23 cellular contexts compared by ENCODE assay signal in the genomic region with DNA sequence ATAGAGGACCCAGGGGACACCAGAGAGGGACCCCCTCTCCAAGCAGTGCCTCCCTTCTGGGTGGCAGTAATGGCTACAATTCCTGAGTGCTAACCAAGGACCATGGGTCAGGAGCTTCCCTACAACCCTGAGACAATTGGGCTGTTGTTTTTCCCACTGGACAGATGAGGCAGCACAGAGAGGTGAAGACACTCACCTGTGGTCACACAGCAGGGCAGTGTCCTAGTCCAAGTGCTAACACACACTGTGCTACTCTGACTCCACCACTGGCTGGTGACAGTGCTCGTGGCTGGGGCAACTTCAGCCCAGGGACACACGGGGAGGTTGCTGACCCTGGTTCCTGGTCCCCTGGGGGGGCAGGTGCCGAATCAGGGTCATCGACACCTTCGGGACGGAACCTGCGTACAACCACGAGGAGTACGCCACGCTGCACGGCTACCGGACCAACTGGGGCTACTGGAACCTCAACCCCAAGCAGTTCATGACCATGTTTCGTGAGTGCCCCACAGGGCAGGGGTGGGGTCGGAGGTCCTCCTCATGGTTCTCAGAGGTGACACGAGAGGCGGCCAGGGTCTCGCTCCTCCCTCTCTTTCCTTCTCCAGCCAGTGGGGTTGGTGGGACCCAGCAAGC. TPM values are rescaled to one million over a fixed set of nuclear protein-coding genes. Genes with fewer than 3 reads are reported as not detected.
DNase-seq lines count a peak whose midpoint lies in the region; ATAC-seq, FAIRE-seq and TF ChIP-seq lines count a peak whose summit lies in the region.
"Had no signal": no experiment of that assay in that cellular context is flagged by ENCODE, and none has a peak within 500 bp of the region (broad histone marks: within the 10 kb centered on the region; RNA-seq: fewer than 3 reads in every experiment).

No MANE protein-coding gene starts in this region.

- TF ChIP-seq CTCF in K562 (IDR thresholded peaks at IDR 0.05 in 2 of 3, conservative IDR thresholded peaks at IDR 0.05 in 1 of 3; ENCODE audit: insufficient read depth in 2 of 3, low read depth in 1 of 3, low read length in 3 of 3) (no peak), neural progenitor cell (IDR thresholded peaks at IDR 0.05) (no peak), endodermal cell (conservative IDR thresholded peaks at IDR 0.05) (no peak)

- ATAC-seq in Right ventricle myocardium inferior: no peak
- ATAC-seq in Right ventricle myocardium superior (ENCODE audit: poor library complexity): no peak
- no peak for ATAC-seq in K562
- ATAC-seq in stimulated activated memory B cell treated with anti-CD40 and anti-IgM and Interleukin-4, amounts not matched to agents 10 μg/mL and 1 μg/mL and 100 μg/mL, for 72 hours: no peak

- no peak for TF ChIP-seq POLR2A in K562 (conservative IDR thresholded peaks at IDR 0.05)

- H3K36me3 Mint-ChIP-seq in neural progenitor cell (no peaks in the 10 kb centered on the region), endodermal cell (ENCODE audit: low read depth) (no peaks in the 10 kb centered on the region)
- no peaks in the 10 kb centered on the region for H3K36me3 Mint-ChIP-seq in stimulated activated memory B cell treated with anti-CD40 and anti-IgM and Interleukin-4, amounts not matched to agents 10 μg/mL and 1 μg/mL and 100 μg/mL, for 72 hours
- H3K36me3 Mint-ChIP-seq: CD4-positive, CD25-positive, alpha-beta regulatory T cell had no signal

- H2AFZ ChIP-seq in K562 (ENCODE audit: low read depth, low read length): no peak overlapping the region
- no peak overlapping the region for H2AFZ ChIP-seq in neural progenitor cell (replicated peaks)
- H2AFZ ChIP-seq: GM23248 had no signal

- H3K4me1 ChIP-seq in K562 (replicated peaks in 1 of 2; ENCODE audit: control insufficient read depth in 2 of 2, insufficient read depth in 2 of 2, low read length in 2 of 2) (no peaks in the 10 kb centered on the region), neural progenitor cell (peaks cover 13% of the 10 kb centered on the region), endodermal cell (ENCODE audit: control insufficient read depth, insufficient read depth, low read length) (no peaks in the 10 kb centered on the region)

- 16% methylated on average over 16 of the region's 17 CpGs for WGBS in K562 (ENCODE audit: insufficient coverage, low coverage, missing lambda C conversion rate)
- 82 to 88% methylated on average over 10 to 17 of the region's 17 CpGs for WGBS in endodermal cell (ENCODE audit: insufficient coverage in 1 of 2, insufficient read length in 1 of 2), 2 experiments

- TF ChIP-seq RAD21 in K562 (CRISPR knock-in tag; conservative IDR thresholded peaks at IDR 0.05 in 1 of 2, IDR thresholded peaks at IDR 0.05 in 1 of 2): no peak

- H3K27me3 ChIP-seq in K562 (ENCODE audit: control insufficient read depth in 2 of 2, insufficient read depth in 2 of 2, low read length in 2 of 2) (peaks cover 15 to 57% of the 10 kb centered on the region in 2 experiments; a peak in 4 of 5 replicates), neural progenitor cell (no peaks in the 10 kb centered on the region), endodermal cell (ENCODE audit: control insufficient read depth, insufficient read depth, low read length, poor library complexity, severe bottlenecking) (no peaks in the 10 kb centered on the region)

- H3K79me2 ChIP-seq in K562 (ENCODE audit: control insufficient read depth, insufficient read depth, low read length) (no peaks in the 10 kb centered on the region), neural progenitor cell (ENCODE audit: low read depth) (no peaks in the 10 kb centered on the region)

- H3K36me3 ChIP-seq in K562 (ENCODE audit: control insufficient read depth, insufficient read depth, low read length) (no peaks in the 10 kb centered on the region), neural progenitor cell (no peaks in the 10 kb centered on the region), endodermal cell (ENCODE audit: control insufficient read depth, insufficient read depth, low read length) (no peaks in the 10 kb centered on the region)

- H3K4me3 ChIP-seq in K562 (no peak overlapping the region), neural progenitor cell (no peak overlapping the region), endodermal cell (ENCODE audit: low read length) (no peak overlapping the region)
- H3K4me3 ChIP-seq: GM23248 had no signal

- POLR2A ChIA-PET in K562 (lab: Yijun Ruan, JAX): interaction anchor here (0.6 kb wide), 1 partner anchor 8 kb away, joined by 3 read pairs; no protein-coding TSS in a partner anchor

- no peaks in the 10 kb centered on the region for H4K20me1 ChIP-seq in K562 (replicated peaks; ENCODE audit: control insufficient read depth, insufficient read depth, low read length)
- no peaks in the 10 kb centered on the region for H4K20me1 ChIP-seq in neural progenitor cell (ENCODE audit: low read depth)

- intact Hi-C loops in Right ventricle myocardium inferior (cut with DNase I): no loop called here
- intact Hi-C loops in Right ventricle myocardium superior (cut with DNase I): no loop called here
- intact Hi-C loops in K562 (cut with micrococcal nuclease): no loop called here

- BruUV-seq in K562 (replicated peaks; lab: Mats Ljungman, UMichigan): no TSS peak

- no peak for TF ChIP-seq EP300 in K562 (IDR thresholded peaks at IDR 0.05; ENCODE audit: low read length)

- no peak for FAIRE-seq in K562 (lab: Jason Lieb, UNC)
- FAIRE-seq: D721Med, G401.6, GM12891, GM18507, H54, HTR-8/SVneo had no signal

- H3K4me3 Mint-ChIP-seq in neural progenitor cell: no peak overlapping the region
- H3K4me3 Mint-ChIP-seq in stimulated activated memory B cell treated with anti-CD40 and anti-IgM and Interleukin-4, amounts not matched to agents 10 μg/mL and 1 μg/mL and 100 μg/mL, for 72 hours: no peak overlapping the region
- H3K4me3 Mint-ChIP-seq in endodermal cell: no peak overlapping the region
- H3K4me3 Mint-ChIP-seq: B cell; CD8-positive, alpha-beta memory T cell; HFFc6; IgD-negative memory B cell had no signal

- peak overlapping the region; percentile 72 for H3K27ac Mint-ChIP-seq in neural progenitor cell
- no peak overlapping the region for H3K27ac Mint-ChIP-seq in stimulated activated memory B cell treated with anti-CD40 and anti-IgM and Interleukin-4, amounts not matched to agents 10 μg/mL and 1 μg/mL and 100 μg/mL, for 72 hours
- no peak overlapping the region for H3K27ac Mint-ChIP-seq in endodermal cell
- H3K27ac Mint-ChIP-seq: B cell; CD4-positive, CD25-positive, alpha-beta regulatory T cell; CD8-positive, alpha-beta memory T cell; HFFc6; IgD-negative memory B cell had no signal

- H3K9me3 ChIP-seq in K562 (replicated peaks; ENCODE audit: control insufficient read depth, insufficient read depth, low read depth, low read length) (no peaks in the 10 kb centered on the region), neural progenitor cell (ENCODE audit: low read depth) (no peaks in the 10 kb centered on the region), endodermal cell (ENCODE audit: control insufficient read depth, low read length) (no peaks in the 10 kb centered on the region)

- peaks cover 5% of the 10 kb centered on the region for H3K27me3 Mint-ChIP-seq in neural progenitor cell (ENCODE audit: insufficient read depth, low read depth)
- H3K27me3 Mint-ChIP-seq in stimulated activated memory B cell treated with anti-CD40 and anti-IgM and Interleukin-4, amounts not matched to agents 10 μg/mL and 1 μg/mL and 100 μg/mL, for 72 hours: peaks cover 74% of the 10 kb centered on the region
- H3K27me3 Mint-ChIP-seq in endodermal cell (ENCODE audit: insufficient read depth): peaks cover 4% of the 10 kb centered on the region

- H3K27ac ChIP-seq in K562 (ENCODE audit: extremely low read depth, low read depth, low read length): no peak overlapping the region
- H3K27ac ChIP-seq in neural progenitor cell: no peak overlapping the region
- H3K27ac ChIP-seq in endodermal cell (ENCODE audit: low read depth, low read length): no peak overlapping the region
- H3K27ac ChIP-seq: 22Rv1, GM23248 had no signal

- CTCF ChIA-PET in K562 (lab: Yijun Ruan, JAX; ENCODE audit: low intra/inter-chr PET ratio): no interaction called here

- H3K9me3 Mint-ChIP-seq in neural progenitor cell (no peaks in the 10 kb centered on the region), endodermal cell (no peaks in the 10 kb centered on the region)
- no peaks in the 10 kb centered on the region for H3K9me3 Mint-ChIP-seq in stimulated activated memory B cell treated with anti-CD40 and anti-IgM and Interleukin-4, amounts not matched to agents 10 μg/mL and 1 μg/mL and 100 μg/mL, for 72 hours
- H3K9me3 Mint-ChIP-seq: CD4-positive, CD25-positive, alpha-beta regulatory T cell; CD8-positive, alpha-beta memory T cell; HFFc6; IgD-negative memory B cell had no signal

- in situ Hi-C loops in K562 (cut with MboI): no loop called here

- H3F3A ChIP-seq in neural progenitor cell (ENCODE audit: low read depth): no peaks in the 10 kb centered on the region

- peaks cover 6% of the 10 kb centered on the region for H3K9me1 ChIP-seq in K562 (ENCODE audit: control insufficient read depth, insufficient read depth, low read length)

- no peak overlapping the region for H3K9ac ChIP-seq in K562 (ENCODE audit: insufficient read depth in 1 of 2, low read depth in 2 of 2, low read length in 2 of 2)
- H3K9ac ChIP-seq in neural progenitor cell: no peak overlapping the region
- H3K9ac ChIP-seq in endodermal cell (ENCODE audit: extremely low read depth, low read length, poor library complexity, severe bottlenecking): no peak overlapping the region
- H3K9ac ChIP-seq: GM23248 had no signal

- DNase-seq in Right ventricle myocardium inferior (ENCODE audit: missing footprints) (peak; percentile 1), Right ventricle myocardium superior (no peak), K562 (ENCODE audit: extremely low read depth in 1 of 4, low spot score in 3 of 4) (no peak), neural progenitor cell (ENCODE audit: low spot score) (no peak), endodermal cell (no peak), ureter (ENCODE audit: low spot score) (no peak)
- DNase-seq: C1 segment of cervical spinal cord; CD4-positive, CD25-positive, alpha-beta regulatory T cell; CD8-positive, alpha-beta memory T cell; COR-L47; GM23248; HCEC 1CT; HFFc6 had no signal

- no peak overlapping the region for H3K4me2 ChIP-seq in K562 (ENCODE audit: insufficient read depth, low read length)
- H3K4me2 ChIP-seq in neural progenitor cell: no peak overlapping the region

- H3K4me1 Mint-ChIP-seq in neural progenitor cell (peaks cover 16% of the 10 kb centered on the region), endodermal cell (no peaks in the 10 kb centered on the region)
- H3K4me1 Mint-ChIP-seq in stimulated activated memory B cell treated with anti-CD40 and anti-IgM and Interleukin-4, amounts not matched to agents 10 μg/mL and 1 μg/mL and 100 μg/mL, for 72 hours: no peaks in the 10 kb centered on the region
- H3K4me1 Mint-ChIP-seq: B cell; CD8-positive, alpha-beta memory T cell; IgD-negative memory B cell had no signal

RNA-seq across cellular contexts. Expression of a gene that starts 58.1 kb away (rescaled TPM):
- total RNA-seq in Right ventricle myocardium inferior: not detected
- total RNA-seq in Right ventricle myocardium superior: not detected
- total RNA-seq in K562 (2011; cell fraction: chromatin; rRNA removed; ENCODE audit: low replicate concordance): 1.5 and 5.7 TPM in 2 replicates
- 2.2 and 2.5 TPM in 2 replicates for total RNA-seq in K562 (2011; cell fraction: nucleolus; rRNA removed)
- total RNA-seq in K562 (2011; cell fraction: nucleoplasm; rRNA removed): 0.76 and 1.6 TPM in 2 replicates
- 0.18 and 0.29 TPM in 2 replicates for total RNA-seq in K562 (2014; rRNA removed)
- total RNA-seq in K562 (2014; rRNA removed; fragmentation: Illumina TruSeq; extraction: Trizol): 0.19 TPM in 1 of 2 replicates, not detected in the other
- total RNA-seq in K562 (2015; rRNA removed; fragmentation: Illumina TruSeq; extraction: Trizol): not detected in 2 replicates
- 0.16 and 0.22 TPM in 2 replicates for total RNA-seq in K562 (2021)
- 0.43 and 0.79 TPM in 2 replicates for polyA plus RNA-seq in K562 (2011; rRNA removed)
- 0.59 and 1.2 TPM in 2 replicates for polyA plus RNA-seq in K562 (2011; cell fraction: cytosol; rRNA removed)
- 2.3 and 3.9 TPM in 2 replicates for polyA plus RNA-seq in K562 (2011; cell fraction: nucleus; rRNA removed)
- polyA plus RNA-seq in K562 (2012): 0.19 and 0.22 TPM in 2 replicates
- 0.09 and 0.17 TPM in 2 replicates for polyA plus RNA-seq in K562 (2014; fragmentation: Illumina TruSeq; extraction: Trizol)
- not detected for polyA plus RNA-seq in K562 (2014; fragmentation: Nextera tagmentation; extraction: Ambion mirVana)
- polyA plus RNA-seq in K562 (2014; rRNA removed): 0.16 TPM in 1 of 2 replicates, not detected in the other
- 0.09 and 0.11 TPM in 2 replicates for polyA minus RNA-seq in K562 (2011; rRNA and poly(A)+ RNA removed)
- polyA minus RNA-seq in K562 (2011; cell fraction: cytosol; rRNA and poly(A)+ RNA removed): 1.5 TPM in 1 of 2 replicates, not detected in the other
- 1.5 and 1.9 TPM in 2 replicates for polyA minus RNA-seq in K562 (2011; cell fraction: nucleus; rRNA and poly(A)+ RNA removed)
- total RNA-seq in neural progenitor cell (ENCODE audit: low replicate concordance): 1.8 and 6.0 TPM in 2 replicates
- 1 to 10 TPM; 2.9 to 3.3 TPM for total RNA-seq in endodermal cell
- 7.2 TPM for polyA plus RNA-seq in endodermal cell (2013, experiment 1 of 2)
- 7.2 TPM for polyA plus RNA-seq in endodermal cell (2013, experiment 2 of 2)
- total RNA-seq in ureter: 1.7 TPM
- total RNA-seq: CD4-positive, CD25-positive, alpha-beta regulatory T cell had no signal
- polyA plus RNA-seq: CD4-positive, CD25-positive, alpha-beta regulatory T cell; IgD-negative memory B cell had no signal
